ENCODE assay signal across 8 cellular contexts in genomic region chr16:28750469-28751067, GRCh38. TPM values are rescaled to one million over a fixed set of nuclear protein-coding genes. Genes with fewer than 3 reads are reported as not detected.
DNase-seq lines count a peak whose midpoint lies in the region; ATAC-seq, FAIRE-seq and TF ChIP-seq lines count a peak whose summit lies in the region.
"Not testable (repeated sequence)": the region's sequence is repeated elsewhere in the genome, so short reads cannot be mapped to it uniquely, and the experiment has no call there.
"Had no signal": no experiment of that assay in that cellular context is flagged by ENCODE, and none has a peak within 500 bp of the region (broad histone marks: within the 10 kb centered on the region; RNA-seq: fewer than 3 reads in every experiment).

No MANE protein-coding gene starts in this region.

- not testable (repeated sequence) for H3K4me1 ChIP-seq in K562 (replicated peaks in 1 of 2; ENCODE audit: control insufficient read depth in 2 of 2, insufficient read depth in 2 of 2, low read length in 2 of 2); right cardiac atrium (ENCODE audit: control insufficient read depth, insufficient read depth, low read length); gastrocnemius medialis

- H3K4me3 ChIP-seq in K562; right cardiac atrium (ENCODE audit: low read length): not testable (repeated sequence)
- peak overlapping the region in 1 of 4 donors; percentile 26 for H3K4me3 ChIP-seq in gastrocnemius medialis

- WGBS in K562 (ENCODE audit: insufficient coverage, low coverage, missing lambda C conversion rate), result no CpG with 5 or more reads among the region's 48 CpGs
- WGBS in right cardiac atrium, result no CpG with 5 or more reads among the region's 48 CpGs

- not testable (repeated sequence) for DNase-seq in K562 (ENCODE audit: extremely low read depth in 1 of 4, low spot score in 3 of 4); right cardiac atrium; gastrocnemius medialis

- H3K9ac ChIP-seq in K562 (ENCODE audit: insufficient read depth in 1 of 2, low read depth in 2 of 2, low read length in 2 of 2), result not testable (repeated sequence)

- not testable (repeated sequence) for TF ChIP-seq RAD21 in K562 (CRISPR knock-in tag; conservative IDR thresholded peaks at IDR 0.05 in 1 of 2, IDR thresholded peaks at IDR 0.05 in 1 of 2)

- H3K79me2 ChIP-seq in K562 (ENCODE audit: control insufficient read depth, insufficient read depth, low read length), result not testable (repeated sequence)

- not testable (repeated sequence) for BruUV-seq in K562 (replicated peaks; lab: Mats Ljungman, UMichigan)

- not testable (repeated sequence) for TF ChIP-seq EP300 in K562 (IDR thresholded peaks at IDR 0.05; ENCODE audit: low read length)

- H3K27me3 ChIP-seq in K562 (ENCODE audit: control insufficient read depth in 2 of 2, insufficient read depth in 2 of 2, low read length in 2 of 2); right cardiac atrium (ENCODE audit: control insufficient read depth, insufficient read depth); gastrocnemius medialis: not testable (repeated sequence)

- intact Hi-C loops in K562 (cut with micrococcal nuclease); right cardiac atrium (cut with DNase I); gastrocnemius medialis (cut with DNase I; ENCODE audit: low total_unique reads): not testable (repeated sequence)

- H2AFZ ChIP-seq in K562 (ENCODE audit: low read depth, low read length), result not testable (repeated sequence)

- POLR2A ChIA-PET in K562 (lab: Yijun Ruan, JAX), result not testable (repeated sequence)

- not testable (repeated sequence) for H3K9me1 ChIP-seq in K562 (ENCODE audit: control insufficient read depth, insufficient read depth, low read length)

- H3K36me3 ChIP-seq in K562 (ENCODE audit: control insufficient read depth, insufficient read depth, low read length); gastrocnemius medialis: not testable (repeated sequence)

- not testable (repeated sequence) for H3K9me3 ChIP-seq in K562 (replicated peaks; ENCODE audit: control insufficient read depth, insufficient read depth, low read depth, low read length); right cardiac atrium (ENCODE audit: control insufficient read depth, low read length); gastrocnemius medialis

- TF ChIP-seq POLR2A in K562 (conservative IDR thresholded peaks at IDR 0.05); gastrocnemius medialis (IDR thresholded peaks at IDR 0.05): not testable (repeated sequence)

- in situ Hi-C loops in K562 (cut with MboI); gastrocnemius medialis (cut with MboI; ENCODE audit: low sequenced_read_pairs in 4 of 4): not testable (repeated sequence)

- CTCF ChIA-PET in K562 (lab: Yijun Ruan, JAX; ENCODE audit: low intra/inter-chr PET ratio), result not testable (repeated sequence)

- ATAC-seq in GM19023 (IDR thresholded peaks at IDR 0.05; ENCODE audit: unreplicated experiment) (peak; percentile 62), GM21515 (IDR thresholded peaks at IDR 0.05; ENCODE audit: unreplicated experiment) (peak; percentile 38), HG02852 (IDR thresholded peaks at IDR 0.05; ENCODE audit: unreplicated experiment) (peak; percentile 53), HG03521 (IDR thresholded peaks at IDR 0.05; ENCODE audit: unreplicated experiment) (peak; percentile 27), K562 (peak; percentile 87; the same call in 2 of the 3 replicates), right cardiac atrium (peak; percentile 87 to 90), gastrocnemius medialis (peak; percentile 56 to 70)

- FAIRE-seq in K562 (lab: Jason Lieb, UNC), result not testable (repeated sequence)

- not testable (repeated sequence) for TF ChIP-seq CTCF in K562 (IDR thresholded peaks at IDR 0.05 in 2 of 3, conservative IDR thresholded peaks at IDR 0.05 in 1 of 3; ENCODE audit: insufficient read depth in 2 of 3, low read depth in 1 of 3, low read length in 3 of 3); gastrocnemius medialis (IDR thresholded peaks at IDR 0.05 in 4 of 5, conservative IDR thresholded peaks at IDR 0.05 in 1 of 5)

- not testable (repeated sequence) for H3K4me2 ChIP-seq in K562 (ENCODE audit: insufficient read depth, low read length)

- H4K20me1 ChIP-seq in K562 (replicated peaks; ENCODE audit: control insufficient read depth, insufficient read depth, low read length), result not testable (repeated sequence)

- H3K27ac ChIP-seq in K562 (ENCODE audit: extremely low read depth, low read depth, low read length); right cardiac atrium (ENCODE audit: low read length); gastrocnemius medialis: not testable (repeated sequence)

RNA-seq across cellular contexts. Expression of gene NPIPB9, which starts 1.0 kb away (rescaled TPM):
- 25.9 and 119 TPM in 2 replicates for total RNA-seq in K562 (2011; cell fraction: chromatin; rRNA removed; ENCODE audit: low replicate concordance)
- total RNA-seq in K562 (2011; cell fraction: nucleolus; rRNA removed), result 4.0 and 9.3 TPM in 2 replicates
- total RNA-seq in K562 (2011; cell fraction: nucleoplasm; rRNA removed), result 26.3 and 36.9 TPM in 2 replicates
- total RNA-seq in K562 (2014; rRNA removed) (1.1 and 1.6 TPM in 2 replicates), K562 (2014; rRNA removed; fragmentation: Illumina TruSeq; extraction: Trizol) (2.4 and 2.9 TPM in 2 replicates), K562 (2015; rRNA removed; fragmentation: Illumina TruSeq; extraction: Trizol) (0.94 and 1.5 TPM in 2 replicates), K562 (2021) (0.89 and 1.4 TPM in 2 replicates), right cardiac atrium (1 to 10 TPM in 2 of 4 donors, not detected in 2; 1.3 to 1.6 TPM), gastrocnemius medialis (not detected)
- polyA plus RNA-seq in K562 (2011; rRNA removed) (0.69 and 0.89 TPM in 2 replicates), K562 (2014; fragmentation: Illumina TruSeq; extraction: Trizol) (0.17 and 0.49 TPM in 2 replicates), K562 (2014; fragmentation: Nextera tagmentation; extraction: Ambion mirVana) (under 1 TPM; 0.10 to 0.18 TPM), K562 (2014; rRNA removed) (1.2 TPM in 1 of 2 replicates, not detected in the other), right cardiac atrium (0.45 TPM)
- polyA plus RNA-seq in K562 (2011; cell fraction: cytosol; rRNA removed), result 0.16 and 0.21 TPM in 2 replicates
- 1.3 and 1.6 TPM in 2 replicates for polyA plus RNA-seq in K562 (2011; cell fraction: nucleus; rRNA removed)
- 0.72 and 0.86 TPM in 2 replicates for polyA plus RNA-seq in K562 (2012)
- polyA minus RNA-seq in K562 (2011; rRNA and poly(A)+ RNA removed), result 5.0 and 7.1 TPM in 2 replicates
- polyA minus RNA-seq in K562 (2011; cell fraction: cytosol; rRNA and poly(A)+ RNA removed), result 1.5 TPM in 1 of 2 replicates, not detected in the other
- polyA minus RNA-seq in K562 (2011; cell fraction: nucleus; rRNA and poly(A)+ RNA removed), result 2.4 and 2.6 TPM in 2 replicates
- polyA plus RNA-seq: CD8-positive, alpha-beta memory T cell had no signal

RNA-seq across cellular contexts. Expression of gene EIF3C, which starts 39.3 kb away (rescaled TPM):
- 481 and 617 TPM in 2 replicates for total RNA-seq in K562 (2011; cell fraction: chromatin; rRNA removed; ENCODE audit: low replicate concordance)
- 195 and 201 TPM in 2 replicates for total RNA-seq in K562 (2011; cell fraction: nucleolus; rRNA removed)
- total RNA-seq in K562 (2011; cell fraction: nucleoplasm; rRNA removed), result 210 and 304 TPM in 2 replicates
- total RNA-seq in K562 (2014; rRNA removed) (611 and 748 TPM in 2 replicates), K562 (2014; rRNA removed; fragmentation: Illumina TruSeq; extraction: Trizol) (226 and 295 TPM in 2 replicates), K562 (2015; rRNA removed; fragmentation: Illumina TruSeq; extraction: Trizol) (297 and 300 TPM in 2 replicates), K562 (2021) (816 and 865 TPM in 2 replicates), right cardiac atrium (100 to 1,000 TPM; 292 to 519 (median 437) TPM), gastrocnemius medialis (100 to 1,000 TPM; 146 to 363 (median 247) TPM)
- polyA plus RNA-seq in K562 (2011; rRNA removed) (221 and 411 TPM in 2 replicates), K562 (2014; fragmentation: Illumina TruSeq; extraction: Trizol) (464 and 523 TPM in 2 replicates), K562 (2014; fragmentation: Nextera tagmentation; extraction: Ambion mirVana) (100 to 1,000 TPM; 131 to 169 TPM), K562 (2014; rRNA removed) (598 and 639 TPM in 2 replicates), right cardiac atrium (241 TPM)
- polyA plus RNA-seq in K562 (2011; cell fraction: cytosol; rRNA removed), result 360 and 763 TPM in 2 replicates
- polyA plus RNA-seq in K562 (2011; cell fraction: nucleus; rRNA removed), result 162 and 326 TPM in 2 replicates
- polyA plus RNA-seq in K562 (2012), result 477 and 725 TPM in 2 replicates
- 390 and 469 TPM in 2 replicates for polyA minus RNA-seq in K562 (2011; rRNA and poly(A)+ RNA removed)
- polyA minus RNA-seq in K562 (2011; cell fraction: cytosol; rRNA and poly(A)+ RNA removed), result 298 and 331 TPM in 2 replicates
- 65.6 and 71.5 TPM in 2 replicates for polyA minus RNA-seq in K562 (2011; cell fraction: nucleus; rRNA and poly(A)+ RNA removed)

Comparison
In these comparisons a context has a peak if more than half of its experiments do, and no peak if none do; other contexts are left out.
1. ATAC-seq: peak in every context shown above with its lines; median percentile 88 in right cardiac atrium; 87 in K562; 63 in gastrocnemius medialis; 62 in GM19023; 53 in HG02852; 38 in GM21515; 27 in HG03521.